9 cellular contexts compared by ENCODE assay signal in genomic region chr4:17616283-17616682, GRCh38. TPM values are rescaled to one million over a fixed set of nuclear protein-coding genes. Genes with fewer than 3 reads are reported as not detected.
DNase-seq lines count a peak whose midpoint lies in the region; ATAC-seq, FAIRE-seq and TF ChIP-seq lines count a peak whose summit lies in the region.
"Had no signal": no experiment of that assay in that cellular context is flagged by ENCODE, and none has a peak within 500 bp of the region (broad histone marks: within the 10 kb centered on the region; RNA-seq: fewer than 3 reads in every experiment).

No MANE protein-coding gene starts in this region.

- peak overlapping the region; percentile 44; the same call in 1 of the 2 replicates for H3K4me3 ChIP-seq in iPS-20b (ENCODE audit: low read length)
- peak overlapping the region; percentile 33 to 99 for H3K4me3 ChIP-seq in stomach smooth muscle (ENCODE audit: low read length in 2 of 2)
- peak overlapping the region in 2 of 4 donors; percentile 0 to 19 for H3K4me3 ChIP-seq in Peyer's patch

- DNase-seq in activated T-cell treated with anti-CD3 and anti-CD28 coated beads, Interleukin-2, amount 50 U/mL, for 24 hours: no peak
- DNase-seq in activated T-cell treated with anti-CD3 and anti-CD28 coated beads, Interleukin-2, amount 50 U/mL, for 48 hours: no peak
- no peak for DNase-seq in activated naive CD4-positive, alpha-beta T cell treated with anti-CD3 and anti-CD28 coated beads, Interleukin-2, amount 50 U/mL, for 72 hours (ENCODE audit: low spot score in 2 of 2)
- no peak for DNase-seq in Peyer's patch
- no peak for DNase-seq in D721Med (ENCODE audit: insufficient read length, low spot score)
- no peak for DNase-seq in HEK293T (ENCODE audit: extremely low spot score)

- POLR2A ChIA-PET in HEK293T (lab: Yijun Ruan, JAX): no interaction called here

- peak overlapping the region; percentile 87 for H3K27ac Mint-ChIP-seq in activated T-cell treated with anti-CD3 and anti-CD28 coated beads, Interleukin-2, amount 50 U/mL, for 24 hours
- peak overlapping the region; percentile 81 to 82 for H3K27ac Mint-ChIP-seq in activated naive CD4-positive, alpha-beta T cell treated with anti-CD3 and anti-CD28 coated beads, Interleukin-2, amount 50 U/mL, for 72 hours

- H3K9me3 ChIP-seq in iPS-20b (ENCODE audit: insufficient read depth, low read depth, low read length) (no peaks in the 10 kb centered on the region), stomach smooth muscle (ENCODE audit: control insufficient read depth in 2 of 2, low read length in 2 of 2) (no peaks in the 10 kb centered on the region), Peyer's patch (no peaks in the 10 kb centered on the region)
- H3K9me3 ChIP-seq: gastroesophageal sphincter had no signal

- H3K4me1 Mint-ChIP-seq in activated T-cell treated with anti-CD3 and anti-CD28 coated beads, Interleukin-2, amount 50 U/mL, for 24 hours (ENCODE audit: low read depth): peaks cover 40% of the 10 kb centered on the region

- CTCF ChIA-PET in HEK293T (lab: Yijun Ruan, JAX): no interaction called here

- H3K9me3 Mint-ChIP-seq in activated T-cell treated with anti-CD3 and anti-CD28 coated beads, Interleukin-2, amount 50 U/mL, for 24 hours: no peaks in the 10 kb centered on the region
- H3K9me3 Mint-ChIP-seq in activated naive CD4-positive, alpha-beta T cell treated with anti-CD3 and anti-CD28 coated beads, Interleukin-2, amount 50 U/mL, for 72 hours: no peaks in the 10 kb centered on the region

- H3K27ac ChIP-seq in iPS-20b (ENCODE audit: low read length) (no peak overlapping the region), stomach smooth muscle (ENCODE audit: low read length) (no peak overlapping the region), Peyer's patch (no peak overlapping the region)
- H3K27ac ChIP-seq: gastroesophageal sphincter had no signal

- peak overlapping the region; percentile 77 for H3K4me3 Mint-ChIP-seq in activated T-cell treated with anti-CD3 and anti-CD28 coated beads, Interleukin-2, amount 50 U/mL, for 24 hours

- no peak for FAIRE-seq in D721Med (lab: Jason Lieb, UNC)

- TF ChIP-seq POLR2A in Peyer's patch (IDR thresholded peaks at IDR 0.05): no peak

- H3K36me3 Mint-ChIP-seq in activated T-cell treated with anti-CD3 and anti-CD28 coated beads, Interleukin-2, amount 50 U/mL, for 24 hours (ENCODE audit: low read depth): peaks cover 68% of the 10 kb centered on the region
- peaks cover 17 to 18% of the 10 kb centered on the region in 2 donors for H3K36me3 Mint-ChIP-seq in activated naive CD4-positive, alpha-beta T cell treated with anti-CD3 and anti-CD28 coated beads, Interleukin-2, amount 50 U/mL, for 72 hours

- H3K4me1 ChIP-seq in iPS-20b (ENCODE audit: insufficient read depth, low read length) (no peaks in the 10 kb centered on the region), stomach smooth muscle (ENCODE audit: control insufficient read depth, insufficient read depth, low read length) (peaks cover 29% of the 10 kb centered on the region), Peyer's patch (peaks cover 3 to 27% (median 9%) of the 10 kb centered on the region in 4 donors)

- H3K9ac ChIP-seq in iPS-20b (ENCODE audit: low read depth, low read length) (peak overlapping the region; percentile 11; the same call in 1 of the 2 replicates), stomach smooth muscle (ENCODE audit: low read length in 2 of 2) (no peak overlapping the region)

- H3K36me3 ChIP-seq in iPS-20b (ENCODE audit: insufficient read depth, low read depth, low read length): peaks cover 47% of the 10 kb centered on the region
- peaks cover 9 to 16% of the 10 kb centered on the region in 2 donors for H3K36me3 ChIP-seq in stomach smooth muscle (ENCODE audit: control insufficient read depth in 2 of 2, insufficient read depth in 2 of 2, low read length in 2 of 2)
- H3K36me3 ChIP-seq in Peyer's patch: peaks cover 0 to 18% (median 0%) of the 10 kb centered on the region in 3 donors

- no peaks in the 10 kb centered on the region for H3K27me3 ChIP-seq in iPS-20b (ENCODE audit: insufficient read depth, low read length)
- H3K27me3 ChIP-seq in stomach smooth muscle (ENCODE audit: control insufficient read depth in 1 of 2, insufficient read depth in 2 of 2, low read length in 2 of 2): no peaks in the 10 kb centered on the region
- H3K27me3 ChIP-seq in Peyer's patch: no peaks in the 10 kb centered on the region
- H3K27me3 ChIP-seq: gastroesophageal sphincter had no signal

- no peak for ATAC-seq in activated naive CD4-positive, alpha-beta T cell treated with anti-CD3 and anti-CD28 coated beads, Interleukin-2, amount 50 U/mL, for 72 hours
- ATAC-seq: gastroesophageal sphincter had no signal

- no peaks in the 10 kb centered on the region for H3K27me3 Mint-ChIP-seq in activated T-cell treated with anti-CD3 and anti-CD28 coated beads, Interleukin-2, amount 50 U/mL, for 24 hours

- TF ChIP-seq CTCF in Peyer's patch (IDR thresholded peaks at IDR 0.05): no peak
- TF ChIP-seq CTCF in D721Med (IDR thresholded peaks at IDR 0.05; ENCODE audit: insufficient read depth, missing control alignments): no peak

TF ChIP-seq in HEK293T, 16 proteins besides CTCF, POLR2A, EP300 and RAD21:
- no peak for TF ChIP-seq ZNF384 (IDR thresholded peaks at IDR 0.05)
- TF ChIP-seq HDGF (IDR thresholded peaks at IDR 0.05; ENCODE audit: borderline replicate concordance): no peak
- TF ChIP-seq L3MBTL2 (conservative IDR thresholded peaks at IDR 0.05): no peak
- no peak for TF ChIP-seq TARDBP (IDR thresholded peaks at IDR 0.05)
- TF ChIP-seq SUZ12 (IDR thresholded peaks at IDR 0.05): no peak
- no peak for TF ChIP-seq LEF1 (IDR thresholded peaks at IDR 0.05; ENCODE audit: borderline replicate concordance)
- no peak for TF ChIP-seq FOXA1 (IDR thresholded peaks at IDR 0.05)
- no peak for TF ChIP-seq CTBP1 (IDR thresholded peaks at IDR 0.05; ENCODE audit: borderline replicate concordance)
- TF ChIP-seq BHLHE40 (IDR thresholded peaks at IDR 0.05; ENCODE audit: borderline replicate concordance): no peak
- TF ChIP-seq NFRKB (IDR thresholded peaks at IDR 0.05): no peak
- no peak for TF ChIP-seq FOXM1 (IDR thresholded peaks at IDR 0.05; ENCODE audit: borderline replicate concordance)
- TF ChIP-seq PKNOX1 (IDR thresholded peaks at IDR 0.05): no peak
- TF ChIP-seq FOXK2 (IDR thresholded peaks at IDR 0.05): no peak
- TF ChIP-seq SP1 (IDR thresholded peaks at IDR 0.05): no peak
- no peak for TF ChIP-seq ARNT (IDR thresholded peaks at IDR 0.05)

RNA-seq across cellular contexts. Expression of gene MED28, which starts 1.8 kb away (rescaled TPM):
- total RNA-seq in activated naive CD4-positive, alpha-beta T cell treated with anti-CD3 and anti-CD28 coated beads, Interleukin-2, amount 50 U/mL, for 72 hours: 10 to 100 TPM; 54.7 to 71.3 TPM
- total RNA-seq in Peyer's patch: 10 to 100 TPM; 12.6 to 21.0 (median 18.9) TPM

RNA-seq across cellular contexts. Expression of gene LAP3, which starts 39.3 kb away (rescaled TPM):
- 100 to 1,000 TPM; 115 to 159 TPM for total RNA-seq in activated naive CD4-positive, alpha-beta T cell treated with anti-CD3 and anti-CD28 coated beads, Interleukin-2, amount 50 U/mL, for 72 hours
- total RNA-seq in Peyer's patch: 10 to 100 TPM; 41.4 to 79.2 (median 67.4) TPM
